ENCODE assay signal across 18 cellular contexts in genomic region chr3:153448146-153448870, GRCh38.
DNase-seq lines count a peak whose midpoint lies in the region; ATAC-seq and TF ChIP-seq lines count a peak whose summit lies in the region.
"Had no signal": no experiment of that assay in that cellular context is flagged by ENCODE, and none has a peak within 500 bp of the region (broad histone marks: within the 10 kb centered on the region; RNA-seq: fewer than 3 reads in every experiment).

No MANE protein-coding gene starts in this region.

- POLR2A ChIA-PET in SK-N-SH (lab: Yijun Ruan, JAX): no interaction called here
- POLR2A ChIA-PET in WTC11 (lab: Charles Lee): no interaction called here

- H3K27me3 Mint-ChIP-seq in WTC11 (ENCODE audit: low read depth): no peaks in the 10 kb centered on the region

- TF ChIP-seq CTCF in SK-N-SH (IDR thresholded peaks at IDR 0.05): no peak
- no peak for TF ChIP-seq CTCF in WTC11 (IDR thresholded peaks at IDR 0.05)
- TF ChIP-seq CTCF in fibroblast of pulmonary artery (IDR thresholded peaks at IDR 0.05; ENCODE audit: low read length, missing control alignments): no peak
- no peak for TF ChIP-seq CTCF in osteoblast (IDR thresholded peaks at IDR 0.05; ENCODE audit: extremely low read depth, low read depth, low read length)

- H3K79me2 ChIP-seq in SK-N-SH (ENCODE audit: insufficient read depth) (no peaks in the 10 kb centered on the region), osteoblast (ENCODE audit: insufficient read depth, low read length) (no peaks in the 10 kb centered on the region)

- H3K4me3 ChIP-seq in SK-N-SH (ENCODE audit: low read depth in 2 of 2, low read length in 1 of 2): no peak overlapping the region
- no peak overlapping the region for H3K4me3 ChIP-seq in fibroblast of pulmonary artery (replicated peaks; ENCODE audit: low read depth, low read length)
- H3K4me3 ChIP-seq in osteoblast (ENCODE audit: insufficient read depth, low read length): no peak overlapping the region
- H3K4me3 ChIP-seq: BLaER1 treated with 17β-estradiol and CSF1 and Interleukin-3, amounts not matched to agents 10 nM and 100 nM had no signal

- no peaks in the 10 kb centered on the region for H3K4me1 Mint-ChIP-seq in WTC11

- DNase-seq in SK-N-SH: no peak
- no peak for DNase-seq in WTC11 (ENCODE audit: low spot score)
- DNase-seq in fibroblast of pulmonary artery (ENCODE audit: low read depth): peak; percentile 35
- DNase-seq in osteoblast (ENCODE audit: insufficient read length, low spot score, missing footprints): no peak
- no peak for DNase-seq in T1000 (lab: John Stamatoyannopoulos, UW)
- no peak for DNase-seq in stimulated activated CD4-positive, alpha-beta T cell treated with anti-CD3 and anti-CD28 coated beads, Interleukin-12 subunit alpha, Interleukin-12 subunit beta, amount 100 ng/mL, for 4 hours
- DNase-seq: Calu3; CD8-positive, alpha-beta T cell; DMS79 treated with DMSO at 0.1 percent for 48 hours; GF-D8; GOT3; H7; HFFc6 had no signal

- no peak overlapping the region for H3K4me3 Mint-ChIP-seq in WTC11
- H3K4me3 Mint-ChIP-seq: CD8-positive, alpha-beta T cell; HFFc6 had no signal

- H3K27ac ChIP-seq in SK-N-SH (ENCODE audit: low read depth in 2 of 2, low read length in 1 of 2) (no peak overlapping the region), osteoblast (ENCODE audit: low read depth, low read length) (no peak overlapping the region)
- H3K27ac ChIP-seq: 22Rv1; BLaER1 treated with 17β-estradiol and CSF1 and Interleukin-3, amounts not matched to agents 10 nM and 100 nM; HL-60 had no signal

- TF ChIP-seq EP300 in SK-N-SH (IDR thresholded peaks at IDR 0.05; ENCODE audit: borderline replicate concordance in 1 of 2, low read depth in 1 of 2, low read length in 1 of 2): no peak

- H4K20me1 ChIP-seq in SK-N-SH (ENCODE audit: insufficient read depth) (no peaks in the 10 kb centered on the region), osteoblast (ENCODE audit: insufficient read depth, low read length) (no peaks in the 10 kb centered on the region)
- H4K20me1 ChIP-seq: BLaER1 treated with 17β-estradiol and CSF1 and Interleukin-3, amounts not matched to agents 10 nM and 100 nM had no signal

- H3K27me3 ChIP-seq in SK-N-SH (ENCODE audit: insufficient read depth): no peaks in the 10 kb centered on the region
- H3K27me3 ChIP-seq in osteoblast (ENCODE audit: insufficient read depth, low read length): no peaks in the 10 kb centered on the region
- H3K27me3 ChIP-seq: BLaER1 treated with 17β-estradiol and CSF1 and Interleukin-3, amounts not matched to agents 10 nM and 100 nM had no signal

- no peaks in the 10 kb centered on the region for H3K4me1 ChIP-seq in SK-N-SH (ENCODE audit: control insufficient read depth in 1 of 2, insufficient read depth in 2 of 2, low read depth in 1 of 2, low read length in 1 of 2)
- no peaks in the 10 kb centered on the region for H3K4me1 ChIP-seq in osteoblast (ENCODE audit: insufficient read depth, low read length)
- H3K4me1 ChIP-seq: BLaER1 treated with 17β-estradiol and CSF1 and Interleukin-3, amounts not matched to agents 10 nM and 100 nM had no signal

- TF ChIP-seq RAD21 in SK-N-SH (IDR thresholded peaks at IDR 0.05; ENCODE audit: low read length): no peak

- H3K9me3 ChIP-seq in SK-N-SH (no peaks in the 10 kb centered on the region), osteoblast (ENCODE audit: low read depth, low read length) (no peaks in the 10 kb centered on the region)
- H3K9me3 ChIP-seq: BLaER1 treated with 17β-estradiol and CSF1 and Interleukin-3, amounts not matched to agents 10 nM and 100 nM had no signal

- H3K9me3 Mint-ChIP-seq in WTC11: no peaks in the 10 kb centered on the region
- H3K9me3 Mint-ChIP-seq: CD8-positive, alpha-beta T cell; HFFc6 had no signal

- H2AFZ ChIP-seq in SK-N-SH (ENCODE audit: low read depth) (peak overlapping the region; percentile 4; the same call in 1 of the 2 replicates), osteoblast (ENCODE audit: low read length) (peak overlapping the region; percentile 33)

- H3K4me2 ChIP-seq in SK-N-SH (no peak overlapping the region), osteoblast (ENCODE audit: insufficient read depth, low read length) (no peak overlapping the region)
- H3K4me2 ChIP-seq: BLaER1 treated with 17β-estradiol and CSF1 and Interleukin-3, amounts not matched to agents 10 nM and 100 nM had no signal

- CTCF ChIA-PET in SK-N-SH (lab: Yijun Ruan, JAX): interaction anchor here (1.0 kb wide), 1 partner anchor 522 kb away, joined by 3 read pairs; no protein-coding TSS in a partner anchor
- CTCF ChIA-PET in WTC11 (lab: Charles Lee): interaction anchor here (1.0 kb wide), 1 partner anchor 65 kb away, joined by 4 read pairs; no protein-coding TSS in a partner anchor

- 0 out of 2 replicates have a peak overlapping the region, but pooled peaks have one; percentile 27 for H3K27ac Mint-ChIP-seq in WTC11
- H3K27ac Mint-ChIP-seq: CD8-positive, alpha-beta T cell; HFFc6 had no signal

- H3K9ac ChIP-seq in SK-N-SH: no peak overlapping the region
- H3K9ac ChIP-seq: BLaER1 treated with 17β-estradiol and CSF1 and Interleukin-3, amounts not matched to agents 10 nM and 100 nM had no signal

- no peaks in the 10 kb centered on the region for H3F3A ChIP-seq in SK-N-SH (replicated peaks; ENCODE audit: insufficient read depth)

- H3K36me3 ChIP-seq in SK-N-SH (replicated peaks in 1 of 2; ENCODE audit: control insufficient read depth in 1 of 2, insufficient read depth in 2 of 2, low read length in 1 of 2) (no peaks in the 10 kb centered on the region), osteoblast (ENCODE audit: insufficient read depth, low read length) (no peaks in the 10 kb centered on the region)
- H3K36me3 ChIP-seq: BLaER1 treated with 17β-estradiol and CSF1 and Interleukin-3, amounts not matched to agents 10 nM and 100 nM had no signal

- ATAC-seq in SK-N-SH treated with all-trans-retinoic acid at 6 μM for 48 hours: no peak
- no peak for ATAC-seq in WTC11
- ATAC-seq: CD8-positive, alpha-beta T cell; HCT116 had no signal

- WGBS in SK-N-SH (ENCODE audit: low lambda C conversion rate): 28% methylated on average over 5 of the region's 5 CpGs

- no peaks in the 10 kb centered on the region for H3K9me2 ChIP-seq in SK-N-SH

- H3K36me3 Mint-ChIP-seq in WTC11: no peaks in the 10 kb centered on the region
- H3K36me3 Mint-ChIP-seq: CD8-positive, alpha-beta T cell had no signal

TF ChIP-seq in SK-N-SH, 30 proteins besides CTCF, POLR2A, EP300 and RAD21 (continues in another document):
- TF ChIP-seq SMC3 (IDR thresholded peaks at IDR 0.05; ENCODE audit: low read depth, low read length) (no peak), MEF2A (IDR thresholded peaks at IDR 0.05; ENCODE audit: borderline replicate concordance, low read depth) (no peak), YY1 (IDR thresholded peaks at IDR 0.05; ENCODE audit: low read depth) (no peak), TEAD4 (IDR thresholded peaks at IDR 0.05; ENCODE audit: borderline replicate concordance, insufficient read depth) (no peak), FOXM1 (IDR thresholded peaks at IDR 0.05; ENCODE audit: low read depth) (no peak), TCF12 (IDR thresholded peaks at IDR 0.05) (no peak), MXI1 (IDR thresholded peaks at IDR 0.05; ENCODE audit: low read depth, low read length) (no peak)

TF ChIP-seq in SK-N-SH treated with all-trans-retinoic acid at 6 μM for 48 hours, 23 proteins besides CTCF, POLR2A, EP300 and RAD21:
- TF ChIP-seq PATZ1 (CRISPR knock-in tag; IDR thresholded peaks at IDR 0.05; ENCODE audit: borderline replicate concordance): no peak
- no peak for TF ChIP-seq ZC3H10 (CRISPR knock-in tag; IDR thresholded peaks at IDR 0.05)
- no peak for TF ChIP-seq GLIS3 (CRISPR knock-in tag; IDR thresholded peaks at IDR 0.05)
- TF ChIP-seq ZNF70 (CRISPR knock-in tag; IDR thresholded peaks at IDR 0.05): no peak
- no peak for TF ChIP-seq ARNTL (CRISPR knock-in tag; IDR thresholded peaks at IDR 0.05; ENCODE audit: borderline replicate concordance, low read depth)
- no peak for TF ChIP-seq OSR1 (CRISPR knock-in tag; IDR thresholded peaks at IDR 0.05)

TF ChIP-seq in WTC11, 78 proteins besides CTCF, POLR2A, EP300 and RAD21:
- TF ChIP-seq IRF2 (CRISPR knock-in tag; IDR thresholded peaks at IDR 0.05; ENCODE audit: borderline replicate concordance, low read depth) (no peak), TCF7 (CRISPR knock-in tag; IDR thresholded peaks at IDR 0.05; ENCODE audit: low read depth) (no peak), CREM (CRISPR knock-in tag; IDR thresholded peaks at IDR 0.05) (no peak), GTF2I (CRISPR knock-in tag; conservative IDR thresholded peaks at IDR 0.05) (no peak), EMX1 (CRISPR knock-in tag; IDR thresholded peaks at IDR 0.05) (no peak), NR1H2 (CRISPR knock-in tag; IDR thresholded peaks at IDR 0.05) (no peak), MYBL2 (CRISPR knock-in tag; IDR thresholded peaks at IDR 0.05) (no peak), GABPB1 (CRISPR knock-in tag; IDR thresholded peaks at IDR 0.05) (no peak), ZNF317 (CRISPR knock-in tag; IDR thresholded peaks at IDR 0.05; ENCODE audit: borderline replicate concordance, low read depth) (no peak), IRF1 (CRISPR knock-in tag; IDR thresholded peaks at IDR 0.05) (no peak), TP53 (CRISPR knock-in tag; IDR thresholded peaks at IDR 0.05) (no peak), ZNF425 (CRISPR knock-in tag; conservative IDR thresholded peaks at IDR 0.05) (no peak)
